ENCODE assay signal across 9 cellular contexts in the genomic region with DNA sequence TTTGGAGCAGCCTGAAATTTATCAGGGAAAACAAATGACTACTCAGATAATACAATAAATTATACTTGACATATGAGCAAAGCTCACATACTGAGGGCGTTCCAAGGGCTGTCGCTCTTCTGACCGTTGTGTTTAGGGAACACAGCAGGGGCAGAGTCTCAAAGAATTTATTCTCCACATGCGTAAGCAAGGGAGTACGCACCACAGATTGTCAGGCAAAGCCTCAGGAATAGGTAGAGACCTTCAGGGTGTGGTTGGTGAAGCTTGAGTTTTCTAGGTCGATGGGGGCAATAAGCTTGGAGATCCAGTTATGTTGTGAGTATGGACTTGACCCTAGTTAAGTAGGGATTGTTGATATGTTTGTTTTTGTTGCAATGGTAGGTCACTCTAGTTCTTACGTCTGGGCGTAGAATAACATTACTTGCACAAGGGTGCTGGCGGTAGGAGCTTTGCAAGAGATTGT. TPM values are rescaled to one million over a fixed set of nuclear protein-coding genes. Genes with fewer than 3 reads are reported as not detected.
A peak's percentile ranks its signal among the peaks of the same experiment; 100 is the strongest.
DNase-seq lines count a peak whose midpoint lies in the region; ATAC-seq, FAIRE-seq and TF ChIP-seq lines count a peak whose summit lies in the region.
"Had no signal": no experiment of that assay in that cellular context is flagged by ENCODE, and none has a peak within 500 bp of the region (broad histone marks: within the 10 kb centered on the region; RNA-seq: fewer than 3 reads in every experiment).

No MANE protein-coding gene starts in this region.

- H3K9me3 ChIP-seq in SJCRH30 (replicated peaks): no peaks in the 10 kb centered on the region
- H3K9me3 ChIP-seq in endothelial cell of umbilical vein (replicated peaks; ENCODE audit: control insufficient read depth, insufficient read depth, low read length): no peaks in the 10 kb centered on the region

- no peak for ATAC-seq in activated CD4-positive, alpha-beta T cell treated with anti-CD3 and anti-CD28 coated beads for 36 hours
- no peak for ATAC-seq in natural killer cell
- no peak for ATAC-seq in GM19467 (IDR thresholded peaks at IDR 0.05; ENCODE audit: unreplicated experiment)
- ATAC-seq in GM19397 (IDR thresholded peaks at IDR 0.05; ENCODE audit: unreplicated experiment): no peak

- no TSS peak for BruUV-seq in endothelial cell of umbilical vein (replicated peaks; lab: Mats Ljungman, UMichigan)

- dilution Hi-C loops in endothelial cell of umbilical vein (cut with MboI; ENCODE audit: extremely low pct_ligation_motif_present, low sequenced_read_pairs): no loop called here

- H3K27me3 Mint-ChIP-seq in activated CD4-positive, alpha-beta T cell treated with anti-CD3 and anti-CD28 coated beads for 36 hours: no peaks in the 10 kb centered on the region
- H3K27me3 Mint-ChIP-seq in natural killer cell (ENCODE audit: low read depth in 2 of 2): no peaks in the 10 kb centered on the region

- H3K4me1 Mint-ChIP-seq in activated CD4-positive, alpha-beta T cell treated with anti-CD3 and anti-CD28 coated beads for 36 hours: peaks cover 41% of the 10 kb centered on the region
- peaks cover 31 to 41% of the 10 kb centered on the region in 2 donors for H3K4me1 Mint-ChIP-seq in natural killer cell

- no peaks in the 10 kb centered on the region for H3K27me3 ChIP-seq in SJCRH30
- H3K27me3 ChIP-seq in endothelial cell of umbilical vein (ENCODE audit: control insufficient read depth in 2 of 2, insufficient read depth in 2 of 2, low read length in 2 of 2): no peaks in the 10 kb centered on the region

- H3K9me1 ChIP-seq in endothelial cell of umbilical vein (replicated peaks; ENCODE audit: control insufficient read depth, extremely low read depth, insufficient read depth, low read length): no peaks in the 10 kb centered on the region

- peak overlapping the region; percentile 23 for H2AFZ ChIP-seq in endothelial cell of umbilical vein (ENCODE audit: low read depth, low read length)

- H3K9ac ChIP-seq in endothelial cell of umbilical vein (replicated peaks; ENCODE audit: extremely low read depth, insufficient read depth, low read length): peak overlapping the region; percentile 66

- intact Hi-C loops in activated CD4-positive, alpha-beta T cell treated with anti-CD3 and anti-CD28 coated beads for 36 hours (cut with DNase I, micrococcal nuclease): loop anchor here (5.0 kb wide), 3 partner anchors 180 to 470 kb away; a partner anchor contains a TSS
- intact Hi-C loops in endothelial cell of umbilical vein (cut with micrococcal nuclease) (loop anchor here (5.0 kb wide), 1 partner anchor 375 kb away; a partner anchor contains a TSS), natural killer cell (cut with micrococcal nuclease) (no loop called here)

- no peaks in the 10 kb centered on the region for H4K20me1 ChIP-seq in endothelial cell of umbilical vein (replicated peaks; ENCODE audit: control insufficient read depth, extremely low read depth, insufficient read depth, low read length)

- H3K4me2 ChIP-seq in endothelial cell of umbilical vein (ENCODE audit: insufficient read depth, low read length): peak overlapping the region; percentile 90

- no peaks in the 10 kb centered on the region for H3K36me3 ChIP-seq in SJCRH30
- no peaks in the 10 kb centered on the region for H3K36me3 ChIP-seq in endothelial cell of umbilical vein (ENCODE audit: control insufficient read depth in 2 of 2, extremely low read depth in 1 of 2, insufficient read depth in 2 of 2, low read length in 2 of 2)

- no peak for FAIRE-seq in endothelial cell of umbilical vein (lab: Jason Lieb, UNC)
- FAIRE-seq: islet of Langerhans had no signal

- DNase-seq in activated CD4-positive, alpha-beta T cell treated with anti-CD3 and anti-CD28 coated beads for 36 hours: no peak
- no peak for DNase-seq in activated CD4-positive, alpha-beta T cell treated with anti-CD3 and anti-CD28 coated beads for 48 hours
- DNase-seq in SJCRH30 (peak in 1 of 2 experiments; percentile 30), endothelial cell of umbilical vein (ENCODE audit: low read depth, low spot score) (no peak), natural killer cell (no peak), DMS153 (lab: John Stamatoyannopoulos, UW) (no peak)

- H3K27ac ChIP-seq in SJCRH30 (peak overlapping the region; percentile 90), endothelial cell of umbilical vein (ENCODE audit: insufficient read depth, low read depth, low read length) (no peak overlapping the region)

- POLR2A ChIA-PET in activated CD4-positive, alpha-beta T cell treated with anti-CD3 and anti-CD28 coated beads for 36 hours (lab: Charles Lee): no interaction called here
- POLR2A ChIA-PET in endothelial cell of umbilical vein (lab: Charles Lee): no interaction called here

- peak overlapping the region; percentile 95 for H3K4me3 ChIP-seq in SJCRH30
- H3K4me3 ChIP-seq in endothelial cell of umbilical vein (replicated peaks in 1 of 3; ENCODE audit: insufficient read depth in 1 of 3, low read depth in 1 of 3, low read length in 3 of 3): peak overlapping the region; percentile 58 to 85 (median 60)

- peaks cover 18% of the 10 kb centered on the region for H3K36me3 Mint-ChIP-seq in activated CD4-positive, alpha-beta T cell treated with anti-CD3 and anti-CD28 coated beads for 36 hours (ENCODE audit: low read depth)
- H3K36me3 Mint-ChIP-seq in natural killer cell: no peaks in the 10 kb centered on the region

- CTCF ChIA-PET in activated CD4-positive, alpha-beta T cell treated with anti-CD3 and anti-CD28 coated beads for 36 hours (lab: Charles Lee): interaction anchor here (0.7 kb wide), 1 partner anchor 101 kb away, joined by 3 read pairs; no protein-coding TSS in a partner anchor
- CTCF ChIA-PET in endothelial cell of umbilical vein (lab: Charles Lee): interaction anchor here (1.0 to 1.7 kb wide), 3 partner anchors 26 to 527 kb away, joined by 3 read pairs; a partner anchor contains a TSS

- peak overlapping the region; percentile 87 for H3K4me3 Mint-ChIP-seq in activated CD4-positive, alpha-beta T cell treated with anti-CD3 and anti-CD28 coated beads for 36 hours
- peak overlapping the region; percentile 89 for H3K4me3 Mint-ChIP-seq in natural killer cell

- TF ChIP-seq CTCF in endothelial cell of umbilical vein (IDR thresholded peaks at IDR 0.05; ENCODE audit: extremely low read depth in 1 of 2, insufficient read depth in 1 of 2, low read depth in 1 of 2, low read length in 2 of 2): no peak
- no peak for TF ChIP-seq CTCF in natural killer cell (IDR thresholded peaks at IDR 0.05)

- H3K27ac Mint-ChIP-seq in activated CD4-positive, alpha-beta T cell treated with anti-CD3 and anti-CD28 coated beads for 36 hours: peak overlapping the region; percentile 7
- H3K27ac Mint-ChIP-seq in natural killer cell: peak overlapping the region; percentile 70 to 75

- peaks cover 37% of the 10 kb centered on the region for H3K79me2 ChIP-seq in endothelial cell of umbilical vein (ENCODE audit: control insufficient read depth, insufficient read depth, low read length)

- TF ChIP-seq POLR2A in endothelial cell of umbilical vein (IDR thresholded peaks at IDR 0.05; ENCODE audit: low read depth, low read length): no peak

- no peaks in the 10 kb centered on the region for H3K9me3 Mint-ChIP-seq in activated CD4-positive, alpha-beta T cell treated with anti-CD3 and anti-CD28 coated beads for 36 hours (ENCODE audit: low read depth)
- no peaks in the 10 kb centered on the region for H3K9me3 Mint-ChIP-seq in natural killer cell

- H3K4me1 ChIP-seq in SJCRH30: peaks cover 5% of the 10 kb centered on the region; the same call in 1 of the 2 replicates
- H3K4me1 ChIP-seq in endothelial cell of umbilical vein (ENCODE audit: control insufficient read depth, extremely low read depth, insufficient read depth, low read length): peaks cover 16% of the 10 kb centered on the region

TF ChIP-seq in endothelial cell of umbilical vein, 7 proteins besides CTCF, POLR2A, EP300 and RAD21:
- TF ChIP-seq GATA2 (IDR thresholded peaks at IDR 0.05; ENCODE audit: insufficient read depth, insufficient read length, low read depth, low read length) (no peak), JUN (IDR thresholded peaks at IDR 0.05; ENCODE audit: borderline replicate concordance, insufficient read depth, insufficient read length, low read depth) (no peak), EZH2 (IDR thresholded peaks at IDR 0.05; ENCODE audit: borderline replicate concordance, low read depth, low read length, severe bottlenecking) (no peak), MYC (IDR thresholded peaks at IDR 0.05; ENCODE audit: low read depth, low read length) (no peak), FOS (IDR thresholded peaks at IDR 0.05; ENCODE audit: borderline replicate concordance, insufficient read depth, low read length) (no peak)

RNA-seq across cellular contexts. Expression of a gene that starts 0.8 kb away (rescaled TPM):
- 10 to 100 TPM; 59.0 to 67.0 TPM for total RNA-seq in activated CD4-positive, alpha-beta T cell treated with anti-CD3 and anti-CD28 coated beads for 36 hours
- total RNA-seq in SJCRH30 (2014; rRNA removed; shearing (Covaris generic)): 62.0 and 65.9 TPM in 2 replicates
- total RNA-seq in endothelial cell of umbilical vein (51.7 and 59.9 TPM in 2 replicates), natural killer cell (10 to 100 TPM in 2 of 3 donors, 1 to 10 TPM in 1; 7.4 to 15.4 (median 10.9) TPM)
- polyA plus RNA-seq in endothelial cell of umbilical vein: 32.6 and 36.8 TPM in 2 replicates
- polyA plus RNA-seq in endothelial cell of umbilical vein (2011; cell fraction: cytosol; rRNA removed): 50.9 and 57.2 TPM in 2 replicates
- polyA plus RNA-seq in endothelial cell of umbilical vein (2011; cell fraction: nucleus; rRNA removed): 29.8 and 41.4 TPM in 2 replicates
- polyA plus RNA-seq in endothelial cell of umbilical vein (2012): 105 and 106 TPM in 2 replicates
- polyA minus RNA-seq in endothelial cell of umbilical vein: 40.7 and 65.4 TPM in 2 replicates
- 46.5 TPM for polyA minus RNA-seq in endothelial cell of umbilical vein (2011; cell fraction: cytosol; rRNA and poly(A)+ RNA removed)
- polyA minus RNA-seq in endothelial cell of umbilical vein (2011; cell fraction: nucleus; rRNA and poly(A)+ RNA removed): 22.2 and 25.8 TPM in 2 replicates
